In the genomic region with DNA sequence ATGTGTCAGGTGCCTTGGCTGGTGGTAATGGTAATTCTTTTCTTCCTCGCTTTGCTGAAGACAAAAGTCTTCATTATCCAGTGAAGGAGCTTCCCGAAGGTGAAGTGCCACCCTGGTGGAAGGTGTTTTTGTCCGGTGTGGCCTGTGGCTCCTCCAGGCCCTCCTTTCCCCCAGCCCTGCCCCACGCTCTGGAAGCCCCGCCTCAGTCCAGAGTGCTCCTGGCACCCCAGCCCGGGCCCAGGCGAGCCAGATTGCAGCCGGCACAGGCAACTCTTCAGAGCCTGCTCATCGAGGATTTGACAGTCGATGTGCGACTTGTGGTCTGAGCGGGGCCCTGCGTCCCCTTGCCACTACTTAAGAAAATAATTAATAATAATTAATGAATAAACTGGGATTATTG, we compare ENCODE assay signal across 37 cellular contexts.
"Had no signal": no experiment of that assay in that cellular context is flagged by ENCODE, and none has a peak within 500 bp of the region (broad histone marks: within the 10 kb centered on the region; RNA-seq: fewer than 3 reads in every experiment).

No MANE protein-coding gene starts in this region.

- DNase-seq: activated B cell treated with CpG ODN at 0.5 μM for 24 hours; activated CD4-positive, alpha-beta memory T cell treated with anti-CD3 and anti-CD28 coated beads for 36 hours; activated CD4-positive, alpha-beta T cell treated with anti-CD3 and anti-CD28 coated beads for 4 hours; activated CD4-positive, alpha-beta T cell treated with anti-CD3 and anti-CD28 coated beads, Interleukin-2, amount 10 ng/mL, durations not matched to agents 24 days and 14 days; activated CD4-positive, alpha-beta T cell treated with anti-CD3 and anti-CD28 coated beads, Interleukin-2, amount 50 U/mL, for 1 hour; activated CD4-positive, alpha-beta T cell treated with anti-CD3 and anti-CD28 coated beads, Interleukin-2, amount 50 U/mL, for 4 hours; activated CD4-positive, CD25-positive, alpha-beta regulatory T cell treated with anti-CD3 and anti-CD28 coated beads, Interleukin-2, amount 50 U/mL, for 72 hours; activated CD8-positive, alpha-beta memory T cell treated with anti-CD3 and anti-CD28 coated beads, Interleukin-2, amount 50 U/mL, for 4 hours; activated CD8-positive, alpha-beta T cell treated with anti-CD3 and anti-CD28 coated beads for 36 hours; activated effector memory CD4-positive, alpha-beta T cell treated with anti-CD3 and anti-CD28 coated beads, Interleukin-2, amount 50 U/mL, for 16 hours; activated gamma-delta T cell treated with Interleukin-2 at 50 U/mL for 16 hours; activated naive CD4-positive, alpha-beta T cell; activated naive CD4-positive, alpha-beta T cell treated with anti-CD3 and anti-CD28 coated beads for 36 hours; activated naive CD4-positive, alpha-beta T cell treated with anti-CD3 and anti-CD28 coated beads, Interleukin-2, amount 50 U/mL, for 16 hours; activated naive CD8-positive, alpha-beta T cell treated with anti-CD3 and anti-CD28 coated beads for 36 hours; activated T-cell treated with anti-CD3 and anti-CD28 coated beads for 4 hours; activated T-cell treated with anti-CD3 and anti-CD28 coated beads, Interleukin-2, amount 50 U/mL, for 1 hour; activated T-cell treated with anti-CD3 and anti-CD28 coated beads, Interleukin-2, amount 50 U/mL, for 4 hours; activated T-cell treated with anti-CD3 and anti-CD28 coated beads, Interleukin-2, amount 50 U/mL, for 72 hours; adrenal gland; amniotic stem cell; aorta; body of pancreas; brain microvascular endothelial cell; central memory CD4-positive, alpha-beta T cell; T-helper 1 cell; T-helper 2 cell; T-helper 9 cell had no signal

- H3K4me1 Mint-ChIP-seq: activated CD4-positive, alpha-beta T cell treated with anti-CD3 and anti-CD28 coated beads, Interleukin-2, amount 10 ng/mL, durations not matched to agents 24 days and 14 days; activated naive CD8-positive, alpha-beta T cell treated with anti-CD3 and anti-CD28 coated beads for 36 hours had no signal

- H3K27ac ChIP-seq: adrenal gland, body of pancreas, brain microvascular endothelial cell, VCaP had no signal

- H3K27me3 Mint-ChIP-seq: activated CD4-positive, alpha-beta memory T cell treated with anti-CD3 and anti-CD28 coated beads for 36 hours; activated CD8-positive, alpha-beta T cell treated with anti-CD3 and anti-CD28 coated beads for 36 hours; activated naive CD8-positive, alpha-beta T cell treated with anti-CD3 and anti-CD28 coated beads for 36 hours; activated T-helper 17 cell treated with anti-CD3 and anti-CD28 coated beads, Interleukin-2, amount 50 U/mL, for 72 hours had no signal

- H3K9me3 Mint-ChIP-seq: activated B cell treated with CpG ODN at 0.5 μM for 24 hours; activated CD4-positive, alpha-beta memory T cell treated with anti-CD3 and anti-CD28 coated beads for 36 hours; activated CD4-positive, alpha-beta T cell treated with anti-CD3 and anti-CD28 coated beads, Interleukin-2, amount 10 ng/mL, durations not matched to agents 24 days and 14 days; activated CD8-positive, alpha-beta T cell treated with anti-CD3 and anti-CD28 coated beads for 36 hours; activated naive CD4-positive, alpha-beta T cell treated with anti-CD3 and anti-CD28 coated beads for 36 hours; activated naive CD4-positive, alpha-beta T cell treated with anti-CD3 and anti-CD28 coated beads, Interleukin-2, amount 50 U/mL, for 72 hours; activated naive CD8-positive, alpha-beta T cell treated with anti-CD3 and anti-CD28 coated beads for 36 hours; activated T-cell treated with anti-CD3 and anti-CD28 coated beads, Interleukin-2, amount 50 U/mL, for 4 hours; activated T-cell treated with anti-CD3 and anti-CD28 coated beads, Interleukin-2, amount 50 U/mL, for 72 hours; activated T-helper 1 cell treated with anti-CD3 and anti-CD28 coated beads, Interleukin-12 subunit alpha, Interleukin-12 subunit beta, Interleukin-2, Interleukin-4 antibody, amounts not matched to agents 30 ng/mL and 10 ng/mL and 1 ng/mL, durations not matched to agents 14 hours and 24 hours and 36 hours; activated T-helper 17 cell treated with anti-CD3 and anti-CD28 coated beads, Interleukin-2, amount 50 U/mL, for 72 hours; T-helper 1 cell treated with Interleukin-12 subunit alpha and Interleukin-12 subunit beta and Interleukin-4 antibody, amounts not matched to agents 30 μg/mL and 1 μg/mL, for 36 hours; T-helper 2 cell treated with Interferon-gamma antibody and Interleukin-4, amounts not matched to agents 5 μg/mL and 100 μg/mL, for 36 hours had no signal

- H3K4me3 Mint-ChIP-seq: activated B cell treated with CpG ODN at 0.5 μM for 24 hours; activated CD4-positive, alpha-beta memory T cell treated with anti-CD3 and anti-CD28 coated beads for 36 hours; activated CD4-positive, alpha-beta T cell treated with anti-CD3 and anti-CD28 coated beads, Interleukin-2, amount 10 ng/mL, durations not matched to agents 24 days and 14 days; activated CD8-positive, alpha-beta T cell treated with anti-CD3 and anti-CD28 coated beads for 36 hours; activated naive CD4-positive, alpha-beta T cell treated with anti-CD3 and anti-CD28 coated beads for 36 hours; activated naive CD8-positive, alpha-beta T cell treated with anti-CD3 and anti-CD28 coated beads for 36 hours; activated T-cell treated with anti-CD3 and anti-CD28 coated beads, Interleukin-2, amount 50 U/mL, for 4 hours; activated T-cell treated with anti-CD3 and anti-CD28 coated beads, Interleukin-2, amount 50 U/mL, for 72 hours; activated T-helper 1 cell treated with anti-CD3 and anti-CD28 coated beads, Interleukin-12 subunit alpha, Interleukin-12 subunit beta, Interleukin-2, Interleukin-4 antibody, amounts not matched to agents 30 ng/mL and 10 ng/mL and 1 ng/mL, durations not matched to agents 14 hours and 24 hours and 36 hours; activated T-helper 17 cell treated with anti-CD3 and anti-CD28 coated beads, Interleukin-2, amount 50 U/mL, for 72 hours; T-helper 1 cell treated with Interleukin-12 subunit alpha and Interleukin-12 subunit beta and Interleukin-4 antibody, amounts not matched to agents 30 μg/mL and 1 μg/mL, for 36 hours; T-helper 2 cell treated with Interferon-gamma antibody and Interleukin-4, amounts not matched to agents 5 μg/mL and 100 μg/mL, for 36 hours had no signal

- H3K27ac Mint-ChIP-seq: activated CD4-positive, alpha-beta memory T cell treated with anti-CD3 and anti-CD28 coated beads for 36 hours; activated CD4-positive, alpha-beta T cell treated with anti-CD3 and anti-CD28 coated beads, Interleukin-2, amount 10 ng/mL, durations not matched to agents 24 days and 14 days; activated CD8-positive, alpha-beta T cell treated with anti-CD3 and anti-CD28 coated beads for 36 hours; activated naive CD4-positive, alpha-beta T cell treated with anti-CD3 and anti-CD28 coated beads for 36 hours; activated naive CD8-positive, alpha-beta T cell treated with anti-CD3 and anti-CD28 coated beads for 36 hours; activated T-cell treated with anti-CD3 and anti-CD28 coated beads, Interleukin-2, amount 50 U/mL, for 72 hours; activated T-helper 1 cell treated with anti-CD3 and anti-CD28 coated beads, Interleukin-12 subunit alpha, Interleukin-12 subunit beta, Interleukin-2, Interleukin-4 antibody, amounts not matched to agents 30 ng/mL and 10 ng/mL and 1 ng/mL, durations not matched to agents 14 hours and 24 hours and 36 hours; T-helper 1 cell treated with Interleukin-12 subunit alpha and Interleukin-12 subunit beta and Interleukin-4 antibody, amounts not matched to agents 30 μg/mL and 1 μg/mL, for 36 hours; T-helper 2 cell treated with Interferon-gamma antibody and Interleukin-4, amounts not matched to agents 5 μg/mL and 100 μg/mL, for 36 hours had no signal

- H3K36me3 ChIP-seq: adrenal gland, brain microvascular endothelial cell, breast epithelium had no signal

- ATAC-seq: activated CD8-positive, alpha-beta T cell treated with anti-CD3 and anti-CD28 coated beads for 36 hours; activated naive CD4-positive, alpha-beta T cell treated with anti-CD3 and anti-CD28 coated beads, Interleukin-2, amount 50 U/mL, for 72 hours; activated T-cell treated with anti-CD3 and anti-CD28 coated beads, Interleukin-2, amount 50 U/mL, for 4 hours; activated T-cell treated with anti-CD3 and anti-CD28 coated beads, Interleukin-2, amount 50 U/mL, for 72 hours; activated T-helper 17 cell treated with anti-CD3 and anti-CD28 coated beads, Interleukin-2, amount 50 U/mL, for 72 hours; body of pancreas had no signal

- H3K27me3 ChIP-seq: body of pancreas had no signal

- H3K4me1 ChIP-seq: adrenal gland, body of pancreas, breast epithelium had no signal

- H3K9me3 ChIP-seq: adrenal gland, body of pancreas, breast epithelium had no signal

- H3K36me3 Mint-ChIP-seq: activated CD4-positive, alpha-beta memory T cell treated with anti-CD3 and anti-CD28 coated beads for 36 hours; activated naive CD4-positive, alpha-beta T cell treated with anti-CD3 and anti-CD28 coated beads, Interleukin-2, amount 50 U/mL, for 72 hours; activated naive CD8-positive, alpha-beta T cell treated with anti-CD3 and anti-CD28 coated beads for 36 hours had no signal

- H3K4me3 ChIP-seq: adrenal gland, body of pancreas, breast epithelium had no signal

- FAIRE-seq: astrocyte, TTC549 had no signal
